ENCODE assay signal across 8 cellular contexts in the genomic region with DNA sequence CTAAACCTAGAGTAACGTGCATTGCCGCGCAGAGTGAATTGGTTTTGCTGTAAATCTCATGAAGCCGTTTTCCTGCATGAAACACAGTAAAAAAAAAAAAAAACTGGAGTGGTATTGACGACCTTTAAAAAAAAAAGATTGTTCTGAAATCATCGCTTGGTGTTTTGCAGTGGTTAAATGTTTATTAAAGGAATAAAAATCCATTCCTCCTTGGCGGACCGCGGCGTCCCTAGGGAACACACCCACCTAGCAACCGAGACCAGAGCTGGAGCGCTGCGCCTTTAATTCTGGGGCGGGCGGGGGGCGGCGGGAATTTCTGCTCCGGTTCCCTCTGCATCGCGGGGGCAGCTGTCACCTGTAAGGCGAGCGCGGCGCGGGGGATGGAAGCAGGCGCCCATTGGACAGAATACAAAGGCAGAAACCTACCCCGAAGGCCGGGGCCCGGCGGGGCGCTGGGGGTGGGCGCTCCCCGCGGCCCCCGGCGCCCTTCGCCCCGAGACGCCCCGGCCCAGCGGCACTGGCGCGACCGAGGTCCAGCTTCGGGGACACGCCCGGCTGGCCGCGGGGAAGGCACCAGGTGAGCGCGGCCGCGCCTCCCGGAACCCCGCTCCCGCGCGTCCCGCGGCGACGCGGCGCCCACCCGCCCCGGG. TPM values are rescaled to one million over a fixed set of nuclear protein-coding genes. Genes with fewer than 3 reads are reported as not detected.
DNase-seq lines count a peak whose midpoint lies in the region; ATAC-seq and TF ChIP-seq lines count a peak whose summit lies in the region.

SOWAHA (plus strand) TSS at position 354 of the 650 bp plus-strand sequence. CDS start 320 bp downstream, outside the sequence.

- peaks cover 19% of the 10 kb centered on the region for H3F3A ChIP-seq in neural progenitor cell (ENCODE audit: low read depth)

- H3K27ac ChIP-seq in Panc1 (ENCODE audit: low read length) (no peak within 1 kb of the TSS), endodermal cell (ENCODE audit: low read depth, low read length) (no peak within 1 kb of the TSS), neural progenitor cell (no peak within 1 kb of the TSS)

- DNase-seq in activated CD4-positive, alpha-beta T cell treated with anti-CD3 and anti-CD28 coated beads, Interleukin-2, amount 10 ng/mL, durations not matched to agents 7 days and 5 days, result no peak
- DNase-seq in activated CD4-positive, alpha-beta T cell treated with anti-CD3 and anti-CD28 coated beads for 1 hour, result no peak
- DNase-seq in Panc1 (ENCODE audit: low read depth, low spot score), result no peak
- peak; percentile 76 for DNase-seq in endodermal cell
- DNase-seq in neural progenitor cell (ENCODE audit: low spot score), result peak; percentile 62

- H3K4me3 ChIP-seq in Panc1 (ENCODE audit: low read depth in 2 of 2, low read length in 2 of 2) (peak within 1 kb of the TSS; percentile 33 to 39), endodermal cell (ENCODE audit: low read length) (peak within 1 kb of the TSS; percentile 36), neural progenitor cell (peak within 1 kb of the TSS; percentile 50)

- POLR2A ChIA-PET in activated CD4-positive, alpha-beta T cell treated with anti-CD3 and anti-CD28 coated beads, Interleukin-2, amount 10 ng/mL, durations not matched to agents 7 days and 5 days (lab: Charles Lee), result no interaction called here
- POLR2A ChIA-PET in Panc1 (lab: Charles Lee), result no interaction called here

- peak within 1 kb of the TSS; percentile 65 for H3K4me3 Mint-ChIP-seq in activated CD4-positive, alpha-beta T cell treated with anti-CD3 and anti-CD28 coated beads, Interleukin-2, amount 10 ng/mL, durations not matched to agents 7 days and 5 days
- H3K4me3 Mint-ChIP-seq in endodermal cell, result peak within 1 kb of the TSS; percentile 51
- H3K4me3 Mint-ChIP-seq in neural progenitor cell, result peak within 1 kb of the TSS; percentile 84

- H3K36me3 ChIP-seq in Panc1 (ENCODE audit: control insufficient read depth, insufficient read depth, low read length) (no peaks in the 10 kb centered on the region), endodermal cell (ENCODE audit: control insufficient read depth, insufficient read depth, low read length) (no peaks in the 10 kb centered on the region), neural progenitor cell (no peaks in the 10 kb centered on the region)

- TF ChIP-seq CTCF in Panc1 (IDR thresholded peaks at IDR 0.05) (no peak), endodermal cell (conservative IDR thresholded peaks at IDR 0.05) (no peak), neural progenitor cell (IDR thresholded peaks at IDR 0.05) (no peak)

- H3K9me3 ChIP-seq in Panc1 (ENCODE audit: control insufficient read depth, insufficient read depth, low read depth, low read length), result no peaks in the 10 kb centered on the region
- no peaks in the 10 kb centered on the region for H3K9me3 ChIP-seq in endodermal cell (ENCODE audit: control insufficient read depth, low read length)
- no peaks in the 10 kb centered on the region for H3K9me3 ChIP-seq in neural progenitor cell (ENCODE audit: low read depth)

- H3K27me3 Mint-ChIP-seq in activated CD4-positive, alpha-beta T cell treated with anti-CD3 and anti-CD28 coated beads, Interleukin-2, amount 10 ng/mL, durations not matched to agents 7 days and 5 days, result peaks cover 51% of the 10 kb centered on the region
- H3K27me3 Mint-ChIP-seq in endodermal cell (ENCODE audit: insufficient read depth) (peaks cover 81% of the 10 kb centered on the region), neural progenitor cell (ENCODE audit: insufficient read depth, low read depth) (peaks cover 51% of the 10 kb centered on the region)

- CTCF ChIA-PET in activated CD4-positive, alpha-beta T cell treated with anti-CD3 and anti-CD28 coated beads, Interleukin-2, amount 10 ng/mL, durations not matched to agents 7 days and 5 days (lab: Charles Lee), result interaction anchor here (0.8 to 2.1 kb wide), 6 partner anchors 9 to 194 kb away, joined by 3 to 7 read pairs (median 4); partner anchors contain the start of gene SHROOM1
- CTCF ChIA-PET in Panc1 (lab: Charles Lee), result interaction anchor here (0.6 kb wide), 2 partner anchors 15 to 50 kb away, joined by 9 to 10 read pairs; no protein-coding TSS in a partner anchor

- no TSS peak for BruUV-seq in Panc1 (replicated peaks; lab: Mats Ljungman, UMichigan)

- H3K4me1 ChIP-seq in Panc1 (ENCODE audit: control insufficient read depth, insufficient read depth, low read length), result peaks cover 4% of the 10 kb centered on the region; the same call in 1 of the 2 replicates
- no peaks in the 10 kb centered on the region for H3K4me1 ChIP-seq in endodermal cell (ENCODE audit: control insufficient read depth, insufficient read depth, low read length)
- H3K4me1 ChIP-seq in neural progenitor cell, result peaks cover 4% of the 10 kb centered on the region

- peak within 1 kb of the TSS; percentile 66 for H2AFZ ChIP-seq in neural progenitor cell (replicated peaks)

- peaks cover 10% of the 10 kb centered on the region for H3K27me3 ChIP-seq in Panc1 (ENCODE audit: control insufficient read depth, insufficient read depth, low read length)
- peaks cover 74% of the 10 kb centered on the region for H3K27me3 ChIP-seq in endodermal cell (ENCODE audit: control insufficient read depth, insufficient read depth, low read length, poor library complexity, severe bottlenecking)
- H3K27me3 ChIP-seq in neural progenitor cell, result peaks cover 100% of the 10 kb centered on the region

- H3K4me1 Mint-ChIP-seq in activated CD4-positive, alpha-beta T cell treated with anti-CD3 and anti-CD28 coated beads, Interleukin-2, amount 10 ng/mL, durations not matched to agents 7 days and 5 days, result peaks cover 7% of the 10 kb centered on the region
- H3K4me1 Mint-ChIP-seq in endodermal cell (peaks cover 2% of the 10 kb centered on the region), neural progenitor cell (peaks cover 13% of the 10 kb centered on the region)

- no peaks in the 10 kb centered on the region for H3K36me3 Mint-ChIP-seq in activated CD4-positive, alpha-beta T cell treated with anti-CD3 and anti-CD28 coated beads, Interleukin-2, amount 10 ng/mL, durations not matched to agents 7 days and 5 days (ENCODE audit: low read depth)
- H3K36me3 Mint-ChIP-seq in endodermal cell (ENCODE audit: low read depth) (no peaks in the 10 kb centered on the region), neural progenitor cell (peaks cover 2% of the 10 kb centered on the region)

- in situ Hi-C loops in Panc1 (cut with HindIII; ENCODE audit: low pct_unique_long_range_greater_than_20kb, low sequenced_read_pairs), result no loop called here

- H3K27ac Mint-ChIP-seq in activated CD4-positive, alpha-beta T cell treated with anti-CD3 and anti-CD28 coated beads, Interleukin-2, amount 10 ng/mL, durations not matched to agents 7 days and 5 days, result no peak within 1 kb of the TSS
- H3K27ac Mint-ChIP-seq in endodermal cell (no peak within 1 kb of the TSS), neural progenitor cell (peak within 1 kb of the TSS; percentile 1)

- ATAC-seq in Panc1 (peak; percentile 55), GM21423 (IDR thresholded peaks at IDR 0.05; ENCODE audit: unreplicated experiment) (no peak), GM19455 (IDR thresholded peaks at IDR 0.05; ENCODE audit: unreplicated experiment) (no peak), HG02763 (IDR thresholded peaks at IDR 0.05; ENCODE audit: unreplicated experiment) (no peak)

- intact Hi-C loops in Panc1 (cut with micrococcal nuclease; ENCODE audit: unreplicated experiment), result loop anchor here (10.0 kb wide), 2 partner anchors 58 to 288 kb away; no protein-coding TSS in a partner anchor

- peak within 1 kb of the TSS; percentile 78 for H3K4me2 ChIP-seq in neural progenitor cell

- no peaks in the 10 kb centered on the region for H3K79me2 ChIP-seq in neural progenitor cell (ENCODE audit: low read depth)

- H3K9ac ChIP-seq in endodermal cell (ENCODE audit: extremely low read depth, low read length, poor library complexity, severe bottlenecking) (no peak within 1 kb of the TSS), neural progenitor cell (no peak within 1 kb of the TSS)

- no peaks in the 10 kb centered on the region for H3K9me3 Mint-ChIP-seq in activated CD4-positive, alpha-beta T cell treated with anti-CD3 and anti-CD28 coated beads, Interleukin-2, amount 10 ng/mL, durations not matched to agents 7 days and 5 days
- H3K9me3 Mint-ChIP-seq in endodermal cell (peaks cover 5% of the 10 kb centered on the region), neural progenitor cell (peaks cover 5% of the 10 kb centered on the region)

- H4K20me1 ChIP-seq in neural progenitor cell (ENCODE audit: low read depth), result peaks cover 16% of the 10 kb centered on the region

- WGBS in endodermal cell (ENCODE audit: insufficient coverage in 1 of 2, insufficient read length in 1 of 2), 2 experiments, result 3 to 18% methylated on average over 6 to 66 of the region's 66 CpGs

RNA-seq across cellular contexts. Expression of gene SOWAHA, which starts in this region (rescaled TPM):
- total RNA-seq in activated CD4-positive, alpha-beta T cell treated with anti-CD3 and anti-CD28 coated beads, Interleukin-2, amount 10 ng/mL, durations not matched to agents 7 days and 5 days, result not detected
- total RNA-seq in Panc1 (2021; ENCODE audit: unreplicated experiment) (not detected), endodermal cell (under 1 TPM in 1 of 2 donors, not detected in 1; 0.13 TPM), neural progenitor cell (ENCODE audit: low replicate concordance) (0.03 TPM in 1 of 2 replicates, not detected in the other)
- not detected for polyA plus RNA-seq in Panc1 (2012; ENCODE audit: insufficient read length)
- not detected for polyA plus RNA-seq in endodermal cell (2013, experiment 1 of 2)
- not detected for polyA plus RNA-seq in endodermal cell (2013, experiment 2 of 2)

Comparison
In these comparisons a context has a peak if more than half of its experiments do, and no peak if none do; other contexts are left out.
1. Peak in ATAC-seq and H3K4me3 ChIP-seq in Panc1; RNA of the gene not detected or under 1 TPM.
2. Peak in DNase-seq and H3K4me3 ChIP-seq in endodermal cell; RNA of the gene not detected or under 1 TPM.
3. Peak in DNase-seq, H3K4me3 ChIP-seq and H3K4me2 ChIP-seq in neural progenitor cell; RNA of the gene not detected or under 1 TPM.